Comparison of ENCODE assay signal across 1 cellular context in genomic region chr9:137188490-137189296, GRCh38.
A peak's percentile ranks its signal among the peaks of the same experiment; 100 is the strongest.
TF ChIP-seq lines count a peak whose summit lies in the region.

TSS of gene ANAPC2 (minus strand) at chr9:137188560. CDS start at chr9:137188532, 28 bp downstream.
TSS of gene SSNA1 (plus strand) at chr9:137188676. CDS start at chr9:137188727, 51 bp downstream.

TF ChIP-seq in HepG2, 621 proteins besides CTCF, POLR2A, EP300 and RAD21 (continued from another document and continues in another):
- no peak; the same call in 1 of the 2 replicates for TF ChIP-seq ZXDC (CRISPR knock-in tag; IDR thresholded peaks at IDR 0.05)
- TF ChIP-seq ZNF691 (CRISPR knock-in tag; IDR thresholded peaks at IDR 0.05; ENCODE audit: borderline replicate concordance, low read depth), result no peak; the same call in 1 of the 2 replicates
- TF ChIP-seq BRCA1 (CRISPR knock-in tag; IDR thresholded peaks at IDR 0.05), result peak; percentile 65; the same call in 1 of the 2 replicates
- TF ChIP-seq ZSCAN20 (CRISPR knock-in tag; IDR thresholded peaks at IDR 0.05; ENCODE audit: borderline replicate concordance), result peak; percentile 74; the same call in 1 of the 2 replicates
- TF ChIP-seq FOXK2 (IDR thresholded peaks at IDR 0.05), result 0 out of 2 replicates have a peak, but pooled peaks have one; percentile 54
- peak; percentile 55 for TF ChIP-seq NFYB (CRISPR knock-in tag; IDR thresholded peaks at IDR 0.05)
- no peak; the same call in 1 of the 2 replicates for TF ChIP-seq ZNF749 (CRISPR knock-in tag; IDR thresholded peaks at IDR 0.05; ENCODE audit: borderline replicate concordance)
- no peak for TF ChIP-seq ETS1 (CRISPR knock-in tag; IDR thresholded peaks at IDR 0.05)
- peak; percentile 16; the same call in 1 of the 2 replicates for TF ChIP-seq ZBTB34 (CRISPR knock-in tag; IDR thresholded peaks at IDR 0.05)
- peak; percentile 71; the same call in 1 of the 2 replicates for TF ChIP-seq JUN (CRISPR knock-in tag; IDR thresholded peaks at IDR 0.05)
- TF ChIP-seq ZBTB49 (CRISPR knock-in tag; IDR thresholded peaks at IDR 0.05; ENCODE audit: borderline replicate concordance), result no peak
- TF ChIP-seq ZMAT5 (CRISPR knock-in tag; IDR thresholded peaks at IDR 0.05; ENCODE audit: borderline replicate concordance, low read depth), result no peak
- TF ChIP-seq KMT2B (CRISPR knock-in tag; IDR thresholded peaks at IDR 0.05), result peak; percentile 94
- TF ChIP-seq ZFAT (CRISPR knock-in tag; conservative IDR thresholded peaks at IDR 0.05), result no peak
- TF ChIP-seq FOXJ3 (CRISPR knock-in tag; IDR thresholded peaks at IDR 0.05; ENCODE audit: borderline replicate concordance), result no peak
- TF ChIP-seq PITX1 (CRISPR knock-in tag; IDR thresholded peaks at IDR 0.05), result 0 out of 2 replicates have a peak, but pooled peaks have one; percentile 47
- no peak for TF ChIP-seq ZNF7 (CRISPR knock-in tag; IDR thresholded peaks at IDR 0.05)
- TF ChIP-seq ZNF121 (CRISPR knock-in tag; IDR thresholded peaks at IDR 0.05), result no peak
- TF ChIP-seq ZFP82 (CRISPR knock-in tag; IDR thresholded peaks at IDR 0.05; ENCODE audit: borderline replicate concordance), result peak; percentile 82; the same call in 1 of the 2 replicates
- peak; percentile 99 for TF ChIP-seq SPEN (CRISPR knock-in tag; IDR thresholded peaks at IDR 0.05; ENCODE audit: low read depth)
- no peak for TF ChIP-seq ZNF512 (CRISPR knock-in tag; IDR thresholded peaks at IDR 0.05)
- TF ChIP-seq ZNF329 (CRISPR knock-in tag; IDR thresholded peaks at IDR 0.05; ENCODE audit: low read depth), result peak; percentile 86
- no peak for TF ChIP-seq FOXA1 (IDR thresholded peaks at IDR 0.05)
- peak; percentile 77 for TF ChIP-seq FOXA1 (CRISPR knock-in tag; IDR thresholded peaks at IDR 0.05)
- TF ChIP-seq MAFK (conservative IDR thresholded peaks at IDR 0.05 in 1 of 2, IDR thresholded peaks at IDR 0.05 in 1 of 2; ENCODE audit: low read length in 2 of 2), result peak in 1 of 2 experiments; percentile 56; a peak in 2 of 4 replicates
- TF ChIP-seq E2F2 (CRISPR knock-in tag; IDR thresholded peaks at IDR 0.05; ENCODE audit: borderline replicate concordance), result peak; percentile 64; the same call in 1 of the 2 replicates
- peak; percentile 81 for TF ChIP-seq ZNF687 (CRISPR knock-in tag; IDR thresholded peaks at IDR 0.05)
- TF ChIP-seq ZNF205 (CRISPR knock-in tag; IDR thresholded peaks at IDR 0.05), result peak; percentile 74; the same call in 1 of the 2 replicates
- TF ChIP-seq HMGXB3 (CRISPR knock-in tag; IDR thresholded peaks at IDR 0.05; ENCODE audit: borderline replicate concordance), result no peak; the same call in 1 of the 2 replicates
- no peak for TF ChIP-seq TEF (CRISPR knock-in tag; IDR thresholded peaks at IDR 0.05)
- TF ChIP-seq TAF1 (CRISPR knock-in tag; IDR thresholded peaks at IDR 0.05), result peak; percentile 86
- TF ChIP-seq TBX2 (CRISPR knock-in tag; IDR thresholded peaks at IDR 0.05; ENCODE audit: borderline replicate concordance), result peak; percentile 84; the same call in 1 of the 2 replicates
- no peak for TF ChIP-seq ZNF367 (CRISPR knock-in tag; IDR thresholded peaks at IDR 0.05; ENCODE audit: borderline replicate concordance)
- 0 out of 2 replicates have a peak, but pooled peaks have one; percentile 49 for TF ChIP-seq PCBP1 (IDR thresholded peaks at IDR 0.05; ENCODE audit: borderline replicate concordance, low read depth, low read length)
